Comparison of ENCODE assay signal across 1 cellular context in genomic region chr1:116506132-116507004, GRCh38.
A peak's percentile ranks its signal among the peaks of the same experiment; 100 is the strongest.
TF ChIP-seq lines count a peak whose summit lies in the region.

No MANE protein-coding gene starts in this region.

TF ChIP-seq in K562, 482 proteins besides CTCF, POLR2A, EP300 and RAD21 (continued from another document):
- TF ChIP-seq E2F1 (CRISPR knock-in tag; IDR thresholded peaks at IDR 0.05) (0 out of 2 replicates have a peak, but pooled peaks have one; percentile 28), ZSCAN29 (IDR thresholded peaks at IDR 0.05) (no peak), SETDB1 (IDR thresholded peaks at IDR 0.05; ENCODE audit: low read length) (no peak), ZNF316 (IDR thresholded peaks at IDR 0.05) (peak; percentile 82), ZNF592 (IDR thresholded peaks at IDR 0.05) (peak; percentile 56; the same call in 1 of the 2 replicates), ZBTB7A (IDR thresholded peaks at IDR 0.05; ENCODE audit: borderline replicate concordance, control insufficient read depth, low read depth, low read length) (no peak), ATF4 (CRISPR knock-in tag; IDR thresholded peaks at IDR 0.05) (no peak), KDM1A (IDR thresholded peaks at IDR 0.05) (0 out of 4 replicates have a peak, but pooled peaks of 1 of the 2 experiments have one; percentile 21), KLF1 (tag; IDR thresholded peaks at IDR 0.05) (no peak), MEIS2 (IDR thresholded peaks at IDR 0.05; ENCODE audit: partially characterized antibody) (peak; percentile 32), TOE1 (IDR thresholded peaks at IDR 0.05; ENCODE audit: borderline replicate concordance) (no peak), TOE1 (CRISPR knock-in tag; IDR thresholded peaks at IDR 0.05; ENCODE audit: borderline replicate concordance, low read depth) (no peak), PREB (CRISPR knock-in tag; IDR thresholded peaks at IDR 0.05) (no peak), ELF4 (CRISPR knock-in tag; IDR thresholded peaks at IDR 0.05) (no peak), TRIM28 (IDR thresholded peaks at IDR 0.05) (0 out of 2 replicates have a peak, but pooled peaks have one; percentile 48), ATF6 (CRISPR knock-in tag; IDR thresholded peaks at IDR 0.05) (no peak), ZNF696 (CRISPR knock-in tag; conservative IDR thresholded peaks at IDR 0.05) (no peak), ATF3 (IDR thresholded peaks at IDR 0.05) (peak; percentile 44), ATF3 (CRISPR knock-in tag; conservative IDR thresholded peaks at IDR 0.05) (no peak), CBX3 (IDR thresholded peaks at IDR 0.05; ENCODE audit: borderline replicate concordance in 1 of 2, low read length in 2 of 2) (peak in 1 of 2 experiments; percentile 36; a peak in 1 of 3 replicates), TRIM24 (IDR thresholded peaks at IDR 0.05) (peak in 1 of 2 experiments; percentile 55; a peak in 2 of 4 replicates)
